Comparison of ENCODE assay signal across 20 cellular contexts in genomic region chr1:47445823-47446567, GRCh38. TPM values are rescaled to one million over a fixed set of nuclear protein-coding genes. Genes with fewer than 3 reads are reported as not detected.
"Had no signal": no experiment of that assay in that cellular context is flagged by ENCODE, and none has a peak within 500 bp of the region (broad histone marks: within the 10 kb centered on the region; RNA-seq: fewer than 3 reads in every experiment).

No MANE protein-coding gene starts in this region.

- H3K36me3 ChIP-seq: heart left ventricle, left lung, transverse colon had no signal

- ATAC-seq: activated CD4-positive, alpha-beta T cell treated with anti-CD3 and anti-CD28 coated beads for 36 hours; activated T-helper 17 cell treated with anti-CD3 and anti-CD28 coated beads, Interleukin-2, amount 50 U/mL, for 72 hours; heart left ventricle; left lung; right cardiac atrium had no signal

- DNase-seq: activated CD4-positive, alpha-beta T cell treated with anti-CD3 and anti-CD28 coated beads for 36 hours; activated CD8-positive, alpha-beta memory T cell treated with anti-CD3 and anti-CD28 coated beads for 24 hours; activated naive CD4-positive, alpha-beta T cell treated with anti-CD3 and anti-CD28 coated beads for 36 hours; central memory CD4-positive, alpha-beta T cell; effector memory CD4-positive, alpha-beta T cell; heart left ventricle; islet precursor cell; left lung; mesenchymal stem cell; nucleus accumbens; right cardiac atrium; small intestine; T1000; transverse colon had no signal

- H3K9me3 Mint-ChIP-seq: activated naive CD4-positive, alpha-beta T cell treated with anti-CD3 and anti-CD28 coated beads for 36 hours; activated T-helper 17 cell treated with anti-CD3 and anti-CD28 coated beads, Interleukin-2, amount 50 U/mL, for 72 hours had no signal

- H3K27ac ChIP-seq: heart left ventricle, left lung, VCaP had no signal

- H3K9me3 ChIP-seq: heart left ventricle, left lung, transverse colon had no signal

- H3K27ac Mint-ChIP-seq: activated CD4-positive, alpha-beta T cell treated with anti-CD3 and anti-CD28 coated beads for 36 hours; activated naive CD4-positive, alpha-beta T cell treated with anti-CD3 and anti-CD28 coated beads for 36 hours; activated T-helper 17 cell treated with anti-CD3 and anti-CD28 coated beads, Interleukin-2, amount 50 U/mL, for 72 hours; progenitor cell of endocrine pancreas had no signal

- H3K27me3 Mint-ChIP-seq: progenitor cell of endocrine pancreas had no signal

RNA-seq across cellular contexts. Expression of gene FOXE3, which starts 29.9 kb away (rescaled TPM):
- total RNA-seq: activated CD4-positive, alpha-beta T cell treated with anti-CD3 and anti-CD28 coated beads for 36 hours; activated naive CD4-positive, alpha-beta T cell treated with anti-CD3 and anti-CD28 coated beads for 36 hours; activated T-helper 17 cell treated with anti-CD3 and anti-CD28 coated beads, Interleukin-2, amount 50 U/mL, for 72 hours; fibroblast of lung; frontal cortex; heart left ventricle; left lung; progenitor cell of endocrine pancreas; right cardiac atrium; subcutaneous adipose tissue; transverse colon had no signal
